ENCODE assay signal across 11 cellular contexts in genomic region chr10:70688828-70689227, GRCh38.
"Had no signal": no experiment of that assay in that cellular context is flagged by ENCODE, and none has a peak within 500 bp of the region (broad histone marks: within the 10 kb centered on the region; RNA-seq: fewer than 3 reads in every experiment).

No MANE protein-coding gene starts in this region.

- H3K4me3 ChIP-seq: GM23248, GM23338, HAP-1 had no signal

- H3K9ac ChIP-seq: GM23248 had no signal

- H3K9me3 ChIP-seq: HAP-1 had no signal

- FAIRE-seq: H1, H54 had no signal

- H3K9me3 Mint-ChIP-seq: HFFc6 had no signal

- H3K4me2 ChIP-seq: GM23338 had no signal

- H3K4me3 Mint-ChIP-seq: GM23338, H9, HFFc6 had no signal

- H3K27ac Mint-ChIP-seq: GM23338, HFFc6 had no signal

- H2AFZ ChIP-seq: GM23248, GM23338 had no signal

- DNase-seq: GM23248, GOT3, H7, H9, HCEC 1CT, HFFc6 had no signal

- H3K4me1 ChIP-seq: HAP-1 had no signal

- ATAC-seq: GM23338, HCT116 had no signal

- H3K27ac ChIP-seq: GM23248 had no signal

- H3K36me3 ChIP-seq: HAP-1 had no signal
